11 cellular contexts compared by ENCODE assay signal in genomic region chr10:18144928-18145327, GRCh38. TPM values are rescaled to one million over a fixed set of nuclear protein-coding genes. Genes with fewer than 3 reads are reported as not detected.
DNase-seq lines count a peak whose midpoint lies in the region; ATAC-seq, FAIRE-seq and TF ChIP-seq lines count a peak whose summit lies in the region.
"Had no signal": no experiment of that assay in that cellular context is flagged by ENCODE, and none has a peak within 500 bp of the region (broad histone marks: within the 10 kb centered on the region; RNA-seq: fewer than 3 reads in every experiment).

No MANE protein-coding gene starts in this region.

- H3K36me3 ChIP-seq in adipocyte (ENCODE audit: control insufficient read depth, insufficient read depth, low read length, severe bottlenecking): no peaks in the 10 kb centered on the region
- H3K36me3 ChIP-seq in heart left ventricle: no peaks in the 10 kb centered on the region
- no peaks in the 10 kb centered on the region for H3K36me3 ChIP-seq in stomach smooth muscle (ENCODE audit: control insufficient read depth in 2 of 2, insufficient read depth in 2 of 2, low read length in 2 of 2)
- H3K36me3 ChIP-seq in endodermal cell (ENCODE audit: control insufficient read depth, insufficient read depth, low read length): no peaks in the 10 kb centered on the region
- H3K36me3 ChIP-seq: adrenal gland had no signal

- H3K4me1 ChIP-seq in adipocyte (ENCODE audit: control insufficient read depth, insufficient read depth, low read length) (peaks cover 16% of the 10 kb centered on the region), heart left ventricle (peaks cover 0 to 25% (median 4%) of the 10 kb centered on the region in 12 donors), stomach smooth muscle (ENCODE audit: control insufficient read depth, insufficient read depth, low read length) (peaks cover 22% of the 10 kb centered on the region), endodermal cell (ENCODE audit: control insufficient read depth, insufficient read depth, low read length) (peaks cover 5% of the 10 kb centered on the region)
- H3K4me1 ChIP-seq: adrenal gland had no signal

- H3K9me3 ChIP-seq in adipocyte (ENCODE audit: control insufficient read depth, low read length): no peaks in the 10 kb centered on the region
- H3K9me3 ChIP-seq in heart left ventricle: no peaks in the 10 kb centered on the region
- H3K9me3 ChIP-seq in stomach smooth muscle (ENCODE audit: control insufficient read depth in 2 of 2, low read length in 2 of 2): no peaks in the 10 kb centered on the region
- H3K9me3 ChIP-seq in endodermal cell (ENCODE audit: control insufficient read depth, low read length): no peaks in the 10 kb centered on the region
- H3K9me3 ChIP-seq: adrenal gland had no signal

- H3K4me3 ChIP-seq in adipocyte (ENCODE audit: low read length) (no peak overlapping the region), heart left ventricle (no peak overlapping the region), stomach smooth muscle (ENCODE audit: low read length in 2 of 2) (no peak overlapping the region), endodermal cell (ENCODE audit: low read length) (no peak overlapping the region)
- H3K4me3 ChIP-seq: adrenal gland had no signal

- no peaks in the 10 kb centered on the region for H3K27me3 ChIP-seq in adipocyte (replicated peaks; ENCODE audit: control insufficient read depth, insufficient read depth, low read length)
- H3K27me3 ChIP-seq in heart left ventricle: peaks cover 0 to 27% (median 0%) of the 10 kb centered on the region in 9 donors
- H3K27me3 ChIP-seq in stomach smooth muscle (ENCODE audit: control insufficient read depth in 1 of 2, insufficient read depth in 2 of 2, low read length in 2 of 2): no peaks in the 10 kb centered on the region
- H3K27me3 ChIP-seq in endodermal cell (ENCODE audit: control insufficient read depth, insufficient read depth, low read length, poor library complexity, severe bottlenecking): peaks cover 20% of the 10 kb centered on the region

- TF ChIP-seq CTCF in heart left ventricle (IDR thresholded peaks at IDR 0.05) (no peak), endodermal cell (conservative IDR thresholded peaks at IDR 0.05) (no peak)

- peak; percentile 26 for DNase-seq in NCI-H1092 treated with DMSO at 0.1 percent for 48 hours (lab: John Stamatoyannopoulos, UW)
- DNase-seq in adipocyte (ENCODE audit: low read depth): peak; percentile 54
- peak; percentile 52 to 87 (median 72) for DNase-seq in heart left ventricle
- DNase-seq in DMS79 (lab: John Stamatoyannopoulos, UW): no peak
- DNase-seq in frontal cortex (ENCODE audit: low spot score in 2 of 2): no peak
- no peak for DNase-seq in endodermal cell
- DNase-seq: erythroblast, KBM-7, T-helper 9 cell had no signal

- peak; percentile 86 to 90 (median 88) for ATAC-seq in heart left ventricle

- H3K9me3 Mint-ChIP-seq in endodermal cell: no peaks in the 10 kb centered on the region

- no peak overlapping the region for H3K4me3 Mint-ChIP-seq in endodermal cell

- H3K27me3 Mint-ChIP-seq in endodermal cell (ENCODE audit: insufficient read depth): peaks cover 17% of the 10 kb centered on the region

- H3K27ac ChIP-seq in heart left ventricle (peak overlapping the region in 10 of 12 donors; percentile 9 to 93 (median 42)), stomach smooth muscle (ENCODE audit: low read length) (peak overlapping the region; percentile 90), endodermal cell (ENCODE audit: low read depth, low read length) (no peak overlapping the region)

- no peak for TF ChIP-seq POLR2A in heart left ventricle (IDR thresholded peaks at IDR 0.05)

- FAIRE-seq in frontal cortex (lab: Jason Lieb, UNC): no peak

- 22 to 34% (median 27%) methylated on average over 6 of the region's 6 CpGs for WGBS in heart left ventricle, 4 donors
- WGBS in endodermal cell (ENCODE audit: insufficient coverage in 1 of 2, insufficient read length in 1 of 2), 2 experiments: 84 to 95% methylated on average over 5 to 6 of the region's 6 CpGs

- intact Hi-C loops in heart left ventricle (cut with DNase I): loop anchor here in 6 of 10 donors (5.0 to 10.0 kb wide), 7 partner anchors 37 to 322 kb away; no protein-coding TSS in a partner anchor

- H3K4me1 Mint-ChIP-seq in endodermal cell: no peaks in the 10 kb centered on the region

- no peaks in the 10 kb centered on the region for H3K36me3 Mint-ChIP-seq in endodermal cell (ENCODE audit: low read depth)

- no peak overlapping the region for H3K9ac ChIP-seq in adipocyte (ENCODE audit: low read length)
- peak overlapping the region in 1 of 2 donors; percentile 5 for H3K9ac ChIP-seq in stomach smooth muscle (ENCODE audit: low read length in 2 of 2)
- no peak overlapping the region for H3K9ac ChIP-seq in endodermal cell (ENCODE audit: extremely low read depth, low read length, poor library complexity, severe bottlenecking)

- H3K27ac Mint-ChIP-seq in endodermal cell: no peak overlapping the region

RNA-seq across cellular contexts. Expression of gene CACNB2, which starts 4.7 kb away (rescaled TPM):
- 10 to 100 TPM; 28.2 to 63.2 (median 35.9) TPM for total RNA-seq in heart left ventricle
- polyA plus RNA-seq in heart left ventricle: 10 to 100 TPM; 11.4 to 16.8 TPM
- total RNA-seq in frontal cortex: 10.6 TPM
- total RNA-seq in endodermal cell: 1 to 10 TPM; 1.9 to 4.6 TPM
- 1.6 TPM for polyA plus RNA-seq in endodermal cell (2013, experiment 1 of 2)
- 0.91 TPM for polyA plus RNA-seq in endodermal cell (2013, experiment 2 of 2)

Comparison
In these comparisons a context has a peak if more than half of its experiments do, and no peak if none do; other contexts are left out.
1. DNase-seq: peak in NCI-H1092 treated with DMSO at 0.1 percent for 48 hours (single experiment), adipocyte (single experiment) and heart left ventricle (5 of 5); none in DMS79 (single experiment), frontal cortex (0 of 2) and endodermal cell (single experiment).